ENCODE assay signal across 26 cellular contexts in genomic region chr17:61743766-61744165, GRCh38.
"Had no signal": no experiment of that assay in that cellular context is flagged by ENCODE, and none has a peak within 500 bp of the region (broad histone marks: within the 10 kb centered on the region; RNA-seq: fewer than 3 reads in every experiment).

No MANE protein-coding gene starts in this region.

- FAIRE-seq: endometrium, endothelial cell of umbilical vein, frontal cortex had no signal

- ATAC-seq: effector memory CD8-positive, alpha-beta T cell; esophagus mucosa; foreskin keratinocyte; gastrocnemius medialis; gastroesophageal sphincter; heart left ventricle; heart right ventricle had no signal

- H3K9me3 ChIP-seq: gastrocnemius medialis had no signal

- H3K27ac ChIP-seq: coronary artery, dorsolateral prefrontal cortex, epithelial cell of prostate, esophagus muscularis mucosa, esophagus squamous epithelium, foreskin keratinocyte, gastrocnemius medialis, gastroesophageal sphincter, heart left ventricle, heart right ventricle had no signal

- H3K36me3 ChIP-seq: esophagus muscularis mucosa, gastrocnemius medialis, gastroesophageal sphincter, heart left ventricle, heart right ventricle had no signal

- H3K27me3 ChIP-seq: dorsolateral prefrontal cortex, esophagus muscularis mucosa, esophagus squamous epithelium, foreskin keratinocyte, gastrocnemius medialis, gastroesophageal sphincter, heart left ventricle, heart right ventricle had no signal

- H3K4me3 ChIP-seq: coronary artery, dorsolateral prefrontal cortex, esophagus muscularis mucosa, esophagus squamous epithelium, gastrocnemius medialis, gastroesophageal sphincter, heart left ventricle, heart right ventricle had no signal

- H3K4me1 ChIP-seq: esophagus muscularis mucosa, esophagus squamous epithelium, foreskin keratinocyte, gastrocnemius medialis, gastroesophageal sphincter, heart left ventricle, heart right ventricle had no signal

- DNase-seq: cortex of kidney; dermis blood vessel endothelial cell; dorsolateral prefrontal cortex; effector CD4-positive, alpha-beta T cell; effector CD8-positive, alpha-beta T cell; effector memory CD4-positive, alpha-beta T cell; effector memory CD8-positive, alpha-beta T cell; endodermal cell; erythroblast; esophagus squamous epithelium; foreskin fibroblast; foreskin keratinocyte; foreskin melanocyte; gastrocnemius medialis; glutamatergic neuron; head of caudate nucleus; heart left ventricle; heart right ventricle had no signal
